ENCODE assay signal across 9 cellular contexts in genomic region chr17:8227238-8227581, GRCh38.
DNase-seq lines count a peak whose midpoint lies in the region; ATAC-seq and TF ChIP-seq lines count a peak whose summit lies in the region.
"Had no signal": no experiment of that assay in that cellular context is flagged by ENCODE, and none has a peak within 500 bp of the region (broad histone marks: within the 10 kb centered on the region; RNA-seq: fewer than 3 reads in every experiment).

No MANE protein-coding gene starts in this region.

- H3K4me3 ChIP-seq in GM12864 (ENCODE audit: low read depth, low read length) (peak overlapping the region; percentile 0; the same call in 1 of the 2 replicates), WI38 (ENCODE audit: low read depth, low read length) (peak overlapping the region; percentile 47), foreskin fibroblast (ENCODE audit: low read depth in 1 of 2, low read length in 2 of 2) (peak overlapping the region; percentile 37 to 48), skeletal muscle cell (ENCODE audit: low read depth, low read length) (peak overlapping the region; percentile 51)
- H3K4me3 ChIP-seq: mucosa of descending colon had no signal

- no peak for TF ChIP-seq CTCF in GM12864 (IDR thresholded peaks at IDR 0.05; ENCODE audit: low read depth, low read length, missing control alignments)
- TF ChIP-seq CTCF in WI38 (IDR thresholded peaks at IDR 0.05; ENCODE audit: low read depth, low read length) = no peak
- no peak for TF ChIP-seq CTCF in foreskin fibroblast (IDR thresholded peaks at IDR 0.05; ENCODE audit: low read depth, low read length)

- no peak for DNase-seq in GM12864 (ENCODE audit: low read depth)
- no peak for DNase-seq in foreskin fibroblast
- no peak for DNase-seq in skeletal muscle cell (ENCODE audit: low read depth)
- DNase-seq in stimulated activated CD4-positive, alpha-beta T cell treated with anti-CD3 and anti-CD28 coated beads, Interleukin-1b, Interleukin-23, amount 100 ng/mL, for 48 hours = no peak
- no peak for DNase-seq in NCI-H1048 (lab: John Stamatoyannopoulos, UW)
- DNase-seq in NCI-H1436 treated with DMSO at 0.1 percent for 48 hours (lab: John Stamatoyannopoulos, UW) = no peak

- no peak for ATAC-seq in HG03196 (IDR thresholded peaks at IDR 0.05; ENCODE audit: unreplicated experiment)

Comparison
In these comparisons a context has a peak if more than half of its experiments do, and no peak if none do; other contexts are left out.
1. H3K4me3 ChIP-seq: peak in every context shown above with its lines; median percentile 51 in skeletal muscle cell; 47 in WI38; 42 in foreskin fibroblast; 0 in GM12864.